8 cellular contexts compared by ENCODE assay signal in the genomic region with DNA sequence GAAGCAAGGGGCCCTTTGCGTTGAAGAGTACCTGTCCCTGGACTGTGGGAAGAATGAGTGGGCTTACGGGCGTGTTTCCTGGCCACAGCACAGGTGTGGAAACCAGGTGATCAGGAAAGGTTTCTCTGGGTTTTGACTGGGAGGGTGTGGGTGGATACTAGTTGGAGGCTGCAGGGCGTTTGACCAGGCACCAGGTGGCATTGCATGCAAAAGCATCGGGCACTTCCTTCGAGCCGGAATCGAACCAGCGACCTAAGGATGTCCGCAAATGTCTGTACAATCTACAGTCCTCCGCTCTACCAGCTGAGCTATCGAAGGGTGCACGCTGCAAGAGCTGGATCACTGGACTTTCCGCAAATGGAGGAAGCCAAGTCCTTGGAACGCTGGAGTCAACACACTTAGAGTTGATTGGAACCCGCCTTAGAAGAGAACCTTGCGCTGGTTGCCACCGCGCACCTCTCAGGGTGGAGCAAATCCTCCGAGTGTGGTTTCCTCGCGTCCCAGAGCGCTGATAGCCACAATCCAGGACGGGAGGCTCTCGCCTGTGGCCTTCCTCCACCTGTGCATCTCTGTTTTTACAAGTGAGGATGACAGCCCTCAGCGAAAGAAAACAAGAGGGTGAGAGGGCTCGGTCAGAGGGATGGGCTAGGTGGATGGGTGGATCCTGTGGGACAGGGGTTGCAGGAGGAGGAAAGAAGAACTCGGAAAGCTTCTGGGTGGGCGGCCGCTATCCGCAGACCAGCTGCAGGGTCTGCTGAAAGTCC. TPM values are rescaled to one million over a fixed set of nuclear protein-coding genes. Genes with fewer than 3 reads are reported as not detected.
DNase-seq lines count a peak whose midpoint lies in the region; ATAC-seq, FAIRE-seq and TF ChIP-seq lines count a peak whose summit lies in the region.

No MANE protein-coding gene starts in this region.

- H3K4me2 ChIP-seq in A549: peak overlapping the region; percentile 69

- TF ChIP-seq POLR2A in A549 (IDR thresholded peaks at IDR 0.05; ENCODE audit: low read length): no peak

- TF ChIP-seq RAD21 in A549 (conservative IDR thresholded peaks at IDR 0.05 in 1 of 2, IDR thresholded peaks at IDR 0.05 in 1 of 2): peak; percentile 57 to 71

- CTCF ChIA-PET in A549 (lab: Yijun Ruan, JAX): interaction anchor here (1.0 to 11.5 kb wide), 9 partner anchors 10 to 308 kb away, joined by 3 to 191 read pairs (median 4); a partner anchor contains a TSS

- no peaks in the 10 kb centered on the region for H3K9me3 ChIP-seq in A549

- ATAC-seq in A549 (peak; percentile 90 to 93), GM18511 (IDR thresholded peaks at IDR 0.05; ENCODE audit: unreplicated experiment) (peak; percentile 57), HG03378 (IDR thresholded peaks at IDR 0.05; ENCODE audit: unreplicated experiment) (peak; percentile 55)

- peaks cover 2% of the 10 kb centered on the region; the same call in 1 of the 3 replicates for H3K4me1 ChIP-seq in A549

- POLR2A ChIA-PET in A549 (lab: Yijun Ruan, JAX): interaction anchor here (0.8 to 3.8 kb wide), 2 partner anchors 18 to 31 kb away, joined by 3 to 21 read pairs; no protein-coding TSS in a partner anchor

- peak overlapping the region; percentile 34 to 73 for H3K27ac ChIP-seq in A549

- FAIRE-seq in A549 (lab: Jason Lieb, UNC): peak; percentile 23

- intact Hi-C loops in head of caudate nucleus (cut with DNase I): no loop called here

- H3K4me3 ChIP-seq in A549: peak overlapping the region; percentile 56

- WGBS in A549 (ENCODE audit: missing lambda C conversion rate): 2% methylated on average over 29 of the region's 31 CpGs

- DNase-seq in A549 (ENCODE audit: low read depth in 1 of 2, low spot score in 1 of 2): peak; percentile 74 to 99
- peak; percentile 74 for DNase-seq in RKO (ENCODE audit: low spot score)
- DNase-seq in activated effector memory CD4-positive, alpha-beta T cell treated with Interleukin-2 at 50 U/mL for 16 hours: peak; percentile 63
- peak in 40 of 42 donors; percentile 15 to 79 (median 52) for DNase-seq in head of caudate nucleus
- peak; percentile 75 for DNase-seq in pons (ENCODE audit: low spot score)
- peak; percentile 78 for DNase-seq in ureter (ENCODE audit: low spot score)

- TF ChIP-seq EP300 in A549 (IDR thresholded peaks at IDR 0.05): no peak

- TF ChIP-seq CTCF in A549 (IDR thresholded peaks at IDR 0.05): peak; percentile 46

TF ChIP-seq in A549, 52 proteins besides CTCF, POLR2A, EP300 and RAD21 (continues in another document):
- no peak for TF ChIP-seq ZSCAN20 (CRISPR knock-in tag; IDR thresholded peaks at IDR 0.05)
- TF ChIP-seq TP53 (CRISPR knock-in tag; IDR thresholded peaks at IDR 0.05): no peak
- TF ChIP-seq, protein P1, sequence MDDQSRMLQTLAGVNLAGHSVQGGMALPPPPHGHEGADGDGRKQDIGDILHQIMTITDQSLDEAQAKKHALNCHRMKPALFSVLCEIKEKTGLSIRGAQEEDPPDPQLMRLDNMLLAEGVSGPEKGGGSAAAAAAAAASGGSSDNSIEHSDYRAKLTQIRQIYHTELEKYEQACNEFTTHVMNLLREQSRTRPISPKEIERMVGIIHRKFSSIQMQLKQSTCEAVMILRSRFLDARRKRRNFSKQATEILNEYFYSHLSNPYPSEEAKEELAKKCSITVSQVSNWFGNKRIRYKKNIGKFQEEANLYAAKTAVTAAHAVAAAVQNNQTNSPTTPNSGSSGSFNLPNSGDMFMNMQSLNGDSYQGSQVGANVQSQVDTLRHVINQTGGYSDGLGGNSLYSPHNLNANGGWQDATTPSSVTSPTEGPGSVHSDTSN (IDR thresholded peaks at IDR 0.05): 0 out of 2 replicates have a peak, but pooled peaks have one; percentile 42
- TF ChIP-seq JUN (IDR thresholded peaks at IDR 0.05): 0 out of 5 replicates have a peak, but pooled peaks of 1 of the 2 experiments have one; percentile 47
- TF ChIP-seq CEBPB (IDR thresholded peaks at IDR 0.05): peak in 1 of 2 experiments; percentile 41; a peak in 1 of 4 replicates
- no peak for TF ChIP-seq RFX5 (IDR thresholded peaks at IDR 0.05)
- no peak for TF ChIP-seq CBX8 (IDR thresholded peaks at IDR 0.05)
- TF ChIP-seq, protein P2, sequence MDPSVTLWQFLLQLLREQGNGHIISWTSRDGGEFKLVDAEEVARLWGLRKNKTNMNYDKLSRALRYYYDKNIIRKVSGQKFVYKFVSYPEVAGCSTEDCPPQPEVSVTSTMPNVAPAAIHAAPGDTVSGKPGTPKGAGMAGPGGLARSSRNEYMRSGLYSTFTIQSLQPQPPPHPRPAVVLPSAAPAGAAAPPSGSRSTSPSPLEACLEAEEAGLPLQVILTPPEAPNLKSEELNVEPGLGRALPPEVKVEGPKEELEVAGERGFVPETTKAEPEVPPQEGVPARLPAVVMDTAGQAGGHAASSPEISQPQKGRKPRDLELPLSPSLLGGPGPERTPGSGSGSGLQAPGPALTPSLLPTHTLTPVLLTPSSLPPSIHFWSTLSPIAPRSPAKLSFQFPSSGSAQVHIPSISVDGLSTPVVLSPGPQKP (IDR thresholded peaks at IDR 0.05; ENCODE audit: low read depth, low read length): no peak
- TF ChIP-seq EHF (CRISPR knock-in tag; IDR thresholded peaks at IDR 0.05): no peak
- TF ChIP-seq ESRRA (IDR thresholded peaks at IDR 0.05; ENCODE audit: borderline replicate concordance, low read length): no peak
- TF ChIP-seq, protein P3, sequence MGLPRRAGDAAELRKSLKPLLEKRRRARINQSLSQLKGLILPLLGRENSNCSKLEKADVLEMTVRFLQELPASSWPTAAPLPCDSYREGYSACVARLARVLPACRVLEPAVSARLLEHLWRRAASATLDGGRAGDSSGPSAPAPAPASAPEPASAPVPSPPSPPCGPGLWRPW (IDR thresholded peaks at IDR 0.05): no peak
- TF ChIP-seq, protein P4, sequence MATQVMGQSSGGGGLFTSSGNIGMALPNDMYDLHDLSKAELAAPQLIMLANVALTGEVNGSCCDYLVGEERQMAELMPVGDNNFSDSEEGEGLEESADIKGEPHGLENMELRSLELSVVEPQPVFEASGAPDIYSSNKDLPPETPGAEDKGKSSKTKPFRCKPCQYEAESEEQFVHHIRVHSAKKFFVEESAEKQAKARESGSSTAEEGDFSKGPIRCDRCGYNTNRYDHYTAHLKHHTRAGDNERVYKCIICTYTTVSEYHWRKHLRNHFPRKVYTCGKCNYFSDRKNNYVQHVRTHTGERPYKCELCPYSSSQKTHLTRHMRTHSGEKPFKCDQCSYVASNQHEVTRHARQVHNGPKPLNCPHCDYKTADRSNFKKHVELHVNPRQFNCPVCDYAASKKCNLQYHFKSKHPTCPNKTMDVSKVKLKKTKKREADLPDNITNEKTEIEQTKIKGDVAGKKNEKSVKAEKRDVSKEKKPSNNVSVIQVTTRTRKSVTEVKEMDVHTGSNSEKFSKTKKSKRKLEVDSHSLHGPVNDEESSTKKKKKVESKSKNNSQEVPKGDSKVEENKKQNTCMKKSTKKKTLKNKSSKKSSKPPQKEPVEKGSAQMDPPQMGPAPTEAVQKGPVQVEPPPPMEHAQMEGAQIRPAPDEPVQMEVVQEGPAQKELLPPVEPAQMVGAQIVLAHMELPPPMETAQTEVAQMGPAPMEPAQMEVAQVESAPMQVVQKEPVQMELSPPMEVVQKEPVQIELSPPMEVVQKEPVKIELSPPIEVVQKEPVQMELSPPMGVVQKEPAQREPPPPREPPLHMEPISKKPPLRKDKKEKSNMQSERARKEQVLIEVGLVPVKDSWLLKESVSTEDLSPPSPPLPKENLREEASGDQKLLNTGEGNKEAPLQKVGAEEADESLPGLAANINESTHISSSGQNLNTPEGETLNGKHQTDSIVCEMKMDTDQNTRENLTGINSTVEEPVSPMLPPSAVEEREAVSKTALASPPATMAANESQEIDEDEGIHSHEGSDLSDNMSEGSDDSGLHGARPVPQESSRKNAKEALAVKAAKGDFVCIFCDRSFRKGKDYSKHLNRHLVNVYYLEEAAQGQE (IDR thresholded peaks at IDR 0.05): no peak
- TF ChIP-seq SREBF2 (IDR thresholded peaks at IDR 0.05): peak; percentile 74
- no peak for TF ChIP-seq EHMT2 (IDR thresholded peaks at IDR 0.05; ENCODE audit: low read depth)
- TF ChIP-seq, protein P5, sequence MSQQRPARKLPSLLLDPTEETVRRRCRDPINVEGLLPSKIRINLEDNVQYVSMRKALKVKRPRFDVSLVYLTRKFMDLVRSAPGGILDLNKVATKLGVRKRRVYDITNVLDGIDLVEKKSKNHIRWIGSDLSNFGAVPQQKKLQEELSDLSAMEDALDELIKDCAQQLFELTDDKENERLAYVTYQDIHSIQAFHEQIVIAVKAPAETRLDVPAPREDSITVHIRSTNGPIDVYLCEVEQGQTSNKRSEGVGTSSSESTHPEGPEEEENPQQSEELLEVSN (IDR thresholded peaks at IDR 0.05; ENCODE audit: borderline replicate concordance, low read depth): no peak
- TF ChIP-seq, protein P6, sequence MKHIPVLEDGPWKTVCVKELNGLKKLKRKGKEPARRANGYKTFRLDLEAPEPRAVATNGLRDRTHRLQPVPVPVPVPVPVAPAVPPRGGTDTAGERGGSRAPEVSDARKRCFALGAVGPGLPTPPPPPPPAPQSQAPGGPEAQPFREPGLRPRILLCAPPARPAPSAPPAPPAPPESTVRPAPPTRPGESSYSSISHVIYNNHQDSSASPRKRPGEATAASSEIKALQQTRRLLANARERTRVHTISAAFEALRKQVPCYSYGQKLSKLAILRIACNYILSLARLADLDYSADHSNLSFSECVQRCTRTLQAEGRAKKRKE (CRISPR knock-in tag; IDR thresholded peaks at IDR 0.05; ENCODE audit: low read depth): no peak

RNA-seq across cellular contexts. Expression of a gene that starts 21.2 kb away (rescaled TPM):
- polyA plus RNA-seq in A549 (2011; rRNA removed) (77.4 and 134 TPM in 2 replicates), A549 (2017; fragmentation: RNase III; extraction: RNeasy Plus Mini Kit Qiagen cat#74134 plus additional on column Dnase treatment) (5.8 to 10.6 TPM (median 8.6 TPM) in 3 replicates)
- 11.1 and 15.0 TPM in 2 replicates for polyA plus RNA-seq in A549 (2012; cell fraction: cytosol; rRNA removed)
- polyA plus RNA-seq in A549 (2012; cell fraction: nucleus; rRNA removed): 8.0 and 10.9 TPM in 2 replicates
- polyA minus RNA-seq in A549 (2011; rRNA and poly(A)+ RNA removed): 53.7 and 118 TPM in 2 replicates
- total RNA-seq in ureter: 26.5 TPM

RNA-seq across cellular contexts. Expression of a gene that starts 21.7 kb away (rescaled TPM):
- not detected in 2 replicates for polyA plus RNA-seq in A549 (2011; rRNA removed)
- polyA plus RNA-seq in A549 (2012; cell fraction: cytosol; rRNA removed): not detected in 2 replicates
- polyA plus RNA-seq in A549 (2012; cell fraction: nucleus; rRNA removed): not detected in 2 replicates
- polyA plus RNA-seq in A549 (2017; fragmentation: RNase III; extraction: RNeasy Plus Mini Kit Qiagen cat#74134 plus additional on column Dnase treatment): not detected in 3 replicates
- not detected in 2 replicates for polyA minus RNA-seq in A549 (2011; rRNA and poly(A)+ RNA removed)
- total RNA-seq in ureter: not detected

RNA-seq across cellular contexts. Expression of a gene that starts 25.4 kb away (rescaled TPM):
- polyA plus RNA-seq in A549 (2011; rRNA removed) (35.4 and 46.9 TPM in 2 replicates), A549 (2017; fragmentation: RNase III; extraction: RNeasy Plus Mini Kit Qiagen cat#74134 plus additional on column Dnase treatment) (6.5 to 10.5 TPM (median 10.2 TPM) in 3 replicates)
- 10.5 and 11.6 TPM in 2 replicates for polyA plus RNA-seq in A549 (2012; cell fraction: cytosol; rRNA removed)
- 7.9 and 10.9 TPM in 2 replicates for polyA plus RNA-seq in A549 (2012; cell fraction: nucleus; rRNA removed)
- polyA minus RNA-seq in A549 (2011; rRNA and poly(A)+ RNA removed): 19.4 and 35.5 TPM in 2 replicates
- total RNA-seq in ureter: 5.5 TPM

Comparison
In these comparisons a context has a peak if more than half of its experiments do, and no peak if none do; other contexts are left out.
1. Peak in every context shown above with its lines: DNase-seq, ATAC-seq, H3K4me3 ChIP-seq and H3K27ac ChIP-seq.